Comparison of ENCODE assay signal across 1 cellular context in the genomic region with DNA sequence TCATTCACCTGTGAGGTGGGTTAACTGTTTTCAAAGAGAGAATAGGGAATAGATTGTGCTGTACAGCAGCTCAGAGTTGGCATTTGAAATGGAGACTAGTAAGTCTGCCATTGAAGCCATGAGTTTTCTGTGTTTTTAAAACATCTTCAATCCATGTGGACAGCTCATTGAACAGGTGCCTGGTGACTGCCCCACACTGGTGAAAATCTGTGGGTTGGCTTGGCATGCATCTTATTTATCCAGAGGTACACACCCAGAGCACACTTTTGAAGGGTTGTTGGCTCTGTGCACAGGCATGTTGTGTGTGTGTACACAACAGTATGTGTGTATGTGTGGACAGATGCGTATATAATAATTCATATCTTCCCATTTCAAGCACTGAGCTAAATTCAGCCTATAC.
TF ChIP-seq lines count a peak whose summit lies in the region.

No MANE protein-coding gene starts in this region.

TF ChIP-seq in IMR-90, 13 proteins besides CTCF, POLR2A, EP300 and RAD21 (continued from another document):
- TF ChIP-seq FOS (IDR thresholded peaks at IDR 0.05; ENCODE audit: low read depth, low read length) = no peak
- no peak for TF ChIP-seq RCOR1 (IDR thresholded peaks at IDR 0.05; ENCODE audit: insufficient replicate concordance, low read length)
- TF ChIP-seq MXI1 (IDR thresholded peaks at IDR 0.05; ENCODE audit: borderline replicate concordance, low read depth, low read length) = no peak
